25 cellular contexts compared by ENCODE assay signal in genomic region chrX:110208092-110208491, GRCh38.
"Had no signal": no experiment of that assay in that cellular context is flagged by ENCODE, and none has a peak within 500 bp of the region (broad histone marks: within the 10 kb centered on the region; RNA-seq: fewer than 3 reads in every experiment).

No MANE protein-coding gene starts in this region.

- H3K36me3 ChIP-seq: ascending aorta, Peyer's patch had no signal

- H3K27ac ChIP-seq: ascending aorta, Peyer's patch, RWPE1 had no signal

- ATAC-seq: activated naive CD4-positive, alpha-beta T cell treated with anti-CD3 and anti-CD28 coated beads, Interleukin-2, amount 50 U/mL, for 72 hours; activated naive CD8-positive, alpha-beta T cell treated with anti-CD3 and anti-CD28 coated beads, Interleukin-2, amount 50 U/mL, for 24 hours; activated T-cell treated with anti-CD3 and anti-CD28 coated beads, Interleukin-2, amount 50 U/mL, for 4 hours; T-helper 17 cell had no signal

- H3K9me3 ChIP-seq: ascending aorta, Peyer's patch had no signal

- H3K4me3 ChIP-seq: ascending aorta, Peyer's patch had no signal

- DNase-seq: activated B cell treated with CpG ODN at 0.5 μM for 24 hours; activated CD4-positive, alpha-beta memory T cell treated with anti-CD3 and anti-CD28 coated beads for 36 hours; activated CD4-positive, alpha-beta T cell treated with anti-CD3 and anti-CD28 coated beads, Interleukin-2, amount 10 ng/mL, durations not matched to agents 7 days and 5 days; activated CD8-positive, alpha-beta memory T cell treated with anti-CD3 and anti-CD28 coated beads for 24 hours; activated effector memory CD4-positive, alpha-beta T cell treated with anti-CD3 and anti-CD28 coated beads, Interleukin-2, amount 50 U/mL, for 16 hours; activated naive CD4-positive, alpha-beta T cell treated with Interleukin-2 at 50 U/mL for 16 hours; activated naive CD8-positive, alpha-beta T cell treated with anti-CD3 and anti-CD28 coated beads, Interleukin-2, amount 50 U/mL, for 24 hours; activated T-cell treated with anti-CD3 and anti-CD28 coated beads, Interleukin-2, amount 50 U/mL, for 4 hours; amniotic stem cell; cerebellar nuclear complex; KG1; NCI-H1048; NCI-H146; NCI-H187 treated with DMSO at 0.1 percent for 48 hours; NCI-H2081 treated with DMSO at 0.1 percent for 48 hours; NCI-H526; NCI-H774; Peyer's patch; SHP77 treated with DMSO at 0.1 percent for 48 hours; T-helper 17 cell; T1000 had no signal

- FAIRE-seq: TTC549 had no signal

- H3K4me1 ChIP-seq: ascending aorta, Peyer's patch had no signal

- H3K27me3 ChIP-seq: ascending aorta, Peyer's patch had no signal
